Comparison of ENCODE assay signal across 20 cellular contexts in genomic region chr19:38162094-38162493, GRCh38.
"Had no signal": no experiment of that assay in that cellular context is flagged by ENCODE, and none has a peak within 500 bp of the region (broad histone marks: within the 10 kb centered on the region; RNA-seq: fewer than 3 reads in every experiment).

No MANE protein-coding gene starts in this region.

- H3K4me3 Mint-ChIP-seq: activated CD4-positive, alpha-beta memory T cell treated with anti-CD3 and anti-CD28 coated beads for 36 hours; activated naive CD8-positive, alpha-beta T cell treated with anti-CD3 and anti-CD28 coated beads, Interleukin-2, amount 10 ng/mL, durations not matched to agents 7 days and 5 days; nephron had no signal

- H3K27me3 Mint-ChIP-seq: activated CD4-positive, alpha-beta memory T cell treated with anti-CD3 and anti-CD28 coated beads for 36 hours; activated naive CD8-positive, alpha-beta T cell treated with anti-CD3 and anti-CD28 coated beads, Interleukin-2, amount 10 ng/mL, durations not matched to agents 7 days and 5 days had no signal

- H3K4me3 ChIP-seq: lung had no signal

- H3K27ac Mint-ChIP-seq: activated CD4-positive, alpha-beta memory T cell treated with anti-CD3 and anti-CD28 coated beads for 36 hours; activated naive CD8-positive, alpha-beta T cell treated with anti-CD3 and anti-CD28 coated beads, Interleukin-2, amount 10 ng/mL, durations not matched to agents 7 days and 5 days; nephron had no signal

- H3K4me1 Mint-ChIP-seq: activated naive CD8-positive, alpha-beta T cell treated with anti-CD3 and anti-CD28 coated beads, Interleukin-2, amount 10 ng/mL, durations not matched to agents 7 days and 5 days; nephron had no signal

- ATAC-seq: left lobe of liver had no signal

- DNase-seq: activated CD4-positive, alpha-beta memory T cell treated with anti-CD3 and anti-CD28 coated beads for 36 hours; activated CD4-positive, alpha-beta T cell treated with anti-CD3 and anti-CD28 coated beads for 4 hours; activated naive CD4-positive, alpha-beta T cell; activated naive CD8-positive, alpha-beta T cell treated with anti-CD3 and anti-CD28 coated beads, Interleukin-2, amount 10 ng/mL, durations not matched to agents 7 days and 5 days; amygdala; effector CD4-positive, alpha-beta T cell; glutamatergic neuron; hippocampal formation; islet precursor cell; midbrain; posterior cingulate gyrus; stimulated activated CD4-positive, alpha-beta T cell treated with anti-CD3 and anti-CD28 coated beads, Interleukin-12 subunit alpha, Interleukin-12 subunit beta, amount 100 ng/mL, for 4 hours; stimulated activated CD4-positive, alpha-beta T cell treated with anti-CD3 and anti-CD28 coated beads, Interleukin-1b, Interleukin-23, amount 100 ng/mL, for 48 hours; stimulated activated CD8-positive, alpha-beta memory T cell treated with anti-CD3 and anti-CD28 coated beads, Interleukin-4, amount 100 ng/mL, for 48 hours; stimulated activated naive CD4-positive, alpha-beta T cell; SW 1271; T-helper 2 cell had no signal
